ENCODE assay signal across 3 cellular contexts in genomic region chr17:63837962-63838585, GRCh38.
TF ChIP-seq lines count a peak whose summit lies in the region.

No MANE protein-coding gene starts in this region.

TF ChIP-seq in SK-N-SH, 30 proteins besides CTCF, POLR2A, EP300 and RAD21 (continues in another document):
- no peak for TF ChIP-seq RFX5 (IDR thresholded peaks at IDR 0.05; ENCODE audit: low read length)
- no peak for TF ChIP-seq SIN3A (IDR thresholded peaks at IDR 0.05; ENCODE audit: borderline replicate concordance, low read depth, low read length)
- TF ChIP-seq ELF1 (IDR thresholded peaks at IDR 0.05) = no peak
- no peak for TF ChIP-seq NFIC (IDR thresholded peaks at IDR 0.05; ENCODE audit: borderline replicate concordance)
- no peak for TF ChIP-seq USF1 (IDR thresholded peaks at IDR 0.05; ENCODE audit: borderline replicate concordance, low read depth)
- no peak for TF ChIP-seq MAX (IDR thresholded peaks at IDR 0.05; ENCODE audit: low read depth)
- TF ChIP-seq GATA2 (CRISPR knock-in tag; IDR thresholded peaks at IDR 0.05) = no peak
- TF ChIP-seq FOXM1 (IDR thresholded peaks at IDR 0.05; ENCODE audit: low read depth) = no peak
- TF ChIP-seq PBX3 (IDR thresholded peaks at IDR 0.05) = no peak
- TF ChIP-seq IRF3 (IDR thresholded peaks at IDR 0.05; ENCODE audit: low read depth, low read length) = no peak
- no peak for TF ChIP-seq POLR2AphosphoS5 (IDR thresholded peaks at IDR 0.05; ENCODE audit: low read depth, low read length)
- no peak for TF ChIP-seq USF2 (IDR thresholded peaks at IDR 0.05; ENCODE audit: borderline replicate concordance, low read depth, low read length)
- no peak for TF ChIP-seq MEF2A (IDR thresholded peaks at IDR 0.05; ENCODE audit: borderline replicate concordance, low read depth)

TF ChIP-seq in SK-N-SH treated with all-trans-retinoic acid at 6 μM for 48 hours, 23 proteins besides CTCF, POLR2A, EP300 and RAD21:
- TF ChIP-seq TSHZ2 (CRISPR knock-in tag; IDR thresholded peaks at IDR 0.05) = no peak
- TF ChIP-seq GLIS3 (CRISPR knock-in tag; IDR thresholded peaks at IDR 0.05) = no peak
- no peak for TF ChIP-seq RARB (CRISPR knock-in tag; IDR thresholded peaks at IDR 0.05)
- no peak for TF ChIP-seq OSR1 (CRISPR knock-in tag; IDR thresholded peaks at IDR 0.05)
- TF ChIP-seq ZNF8 (CRISPR knock-in tag; IDR thresholded peaks at IDR 0.05) = no peak
- TF ChIP-seq ARNTL (CRISPR knock-in tag; IDR thresholded peaks at IDR 0.05; ENCODE audit: borderline replicate concordance, low read depth) = no peak
- TF ChIP-seq CSRNP3 (CRISPR knock-in tag; IDR thresholded peaks at IDR 0.05) = no peak
TF ChIP-seq in SK-N-SH treated with all-trans-retinoic acid at 6 μM for 48 hours: peak in this region for 0.

TF ChIP-seq in HepG2, 621 proteins besides CTCF, POLR2A, EP300 and RAD21:
- 0 out of 2 replicates have a peak, but pooled peaks have one; percentile 32 for TF ChIP-seq HOXA7 (CRISPR knock-in tag; IDR thresholded peaks at IDR 0.05)
- no peak for TF ChIP-seq POGZ (CRISPR knock-in tag; IDR thresholded peaks at IDR 0.05)
